In the genomic region with DNA sequence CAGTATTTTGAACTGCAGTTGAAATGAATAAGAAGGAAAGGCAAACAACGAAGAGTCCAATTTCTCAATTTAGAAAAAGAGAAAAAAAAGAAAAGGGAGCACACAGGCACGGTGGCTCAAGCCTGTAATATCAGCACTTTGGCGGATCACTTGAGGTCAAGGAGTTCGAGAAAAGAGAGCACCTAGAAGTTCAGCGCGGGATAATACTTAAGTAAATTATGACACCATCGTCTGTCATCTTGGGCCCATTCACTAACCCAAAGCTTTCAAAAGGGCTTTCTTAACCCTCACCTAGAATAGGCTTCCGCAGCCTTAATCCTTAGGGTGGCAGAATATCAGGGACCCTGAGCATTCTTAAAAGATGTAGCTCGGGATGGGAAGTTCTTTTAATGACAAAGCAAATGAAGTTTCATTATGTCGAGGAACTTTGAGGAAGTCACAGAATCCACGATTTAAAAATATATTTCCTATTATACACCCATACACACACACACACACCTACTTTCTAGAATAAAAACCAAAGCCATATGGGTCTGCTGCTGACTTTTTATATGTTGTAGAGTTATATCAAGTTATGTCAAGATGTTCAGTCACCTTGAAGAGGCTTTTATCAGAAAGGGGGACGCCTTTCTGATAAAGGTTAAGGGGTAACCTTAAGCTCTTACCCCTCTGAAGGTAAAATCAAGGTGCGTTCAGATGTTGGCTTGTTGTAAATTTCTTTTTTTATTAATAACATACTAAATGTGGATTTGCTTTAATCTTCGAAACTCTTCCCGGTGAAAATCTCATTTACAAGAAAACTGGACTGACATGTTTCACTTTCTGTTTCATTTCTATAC, we compare ENCODE assay signal across 8 cellular contexts. TPM values are rescaled to one million over a fixed set of nuclear protein-coding genes. Genes with fewer than 3 reads are reported as not detected.
DNase-seq lines count a peak whose midpoint lies in the region; ATAC-seq and TF ChIP-seq lines count a peak whose summit lies in the region.

No MANE protein-coding gene starts in this region.

- H3K4me1 Mint-ChIP-seq in activated T-cell treated with anti-CD3 and anti-CD28 coated beads, Interleukin-2, amount 50 U/mL, for 72 hours (ENCODE audit: low read depth) = peaks cover 83% of the 10 kb centered on the region

- ATAC-seq in activated T-cell treated with anti-CD3 and anti-CD28 coated beads, Interleukin-2, amount 50 U/mL, for 72 hours (replicated peaks in 1 of 2) = no peak
- ATAC-seq in right lobe of liver (peak in 2 of 4 donors; percentile 1 to 3), HG03442 (IDR thresholded peaks at IDR 0.05; ENCODE audit: unreplicated experiment) (no peak), GM19023 (IDR thresholded peaks at IDR 0.05; ENCODE audit: unreplicated experiment) (no peak)

- TF ChIP-seq CTCF in ascending aorta (IDR thresholded peaks at IDR 0.05) (no peak), right lobe of liver (IDR thresholded peaks at IDR 0.05) (no peak), transverse colon (IDR thresholded peaks at IDR 0.05) (no peak)

- H3K4me3 Mint-ChIP-seq in activated T-cell treated with anti-CD3 and anti-CD28 coated beads, Interleukin-2, amount 50 U/mL, for 72 hours = peak overlapping the region; percentile 87 to 93

- H3K9me3 Mint-ChIP-seq in activated T-cell treated with anti-CD3 and anti-CD28 coated beads, Interleukin-2, amount 50 U/mL, for 72 hours = peaks cover 0 to 3% of the 10 kb centered on the region in 2 donors

- DNase-seq in activated T-cell treated with anti-CD3 and anti-CD28 coated beads, Interleukin-2, amount 50 U/mL, for 72 hours = no peak
- DNase-seq in activated T-cell treated with anti-CD3 and anti-CD28 coated beads, Interleukin-2, amount 50 U/mL, for 48 hours = no peak
- no peak for DNase-seq in ascending aorta (ENCODE audit: low spot score in 2 of 2)
- no peak for DNase-seq in right lobe of liver
- no peak for DNase-seq in transverse colon
- no peak for DNase-seq in KBM-7

- H3K36me3 ChIP-seq in ascending aorta (no peaks in the 10 kb centered on the region), right lobe of liver (no peaks in the 10 kb centered on the region), transverse colon (no peaks in the 10 kb centered on the region)

- H3K4me1 ChIP-seq in ascending aorta (peaks cover 3 to 24% of the 10 kb centered on the region in 2 donors), right lobe of liver (peaks cover 0 to 6% (median 3%) of the 10 kb centered on the region in 4 donors), transverse colon (peaks cover 0 to 25% (median 4%) of the 10 kb centered on the region in 4 donors)

- H3K36me3 Mint-ChIP-seq in activated T-cell treated with anti-CD3 and anti-CD28 coated beads, Interleukin-2, amount 50 U/mL, for 72 hours (ENCODE audit: insufficient read depth in 2 of 2) = peaks cover 4 to 5% of the 10 kb centered on the region in 2 donors

- intact Hi-C loops in ascending aorta (cut with DNase I) (loop anchor here (1.0 to 10.0 kb wide), 6 partner anchors 12 to 1922 kb away; partner anchors contain the start of genes ERMP1, PLGRKT, RCL1 and RFX3), right lobe of liver (cut with DNase I) (loop anchor here in 1 of 2 donors (10.0 kb wide), 1 partner anchor 145 kb away; no protein-coding TSS in a partner anchor), transverse colon (cut with DNase I; ENCODE audit: low total_unique reads) (no loop called here)

- TF ChIP-seq POLR2A in right lobe of liver (IDR thresholded peaks at IDR 0.05) (no peak), transverse colon (IDR thresholded peaks at IDR 0.05) (no peak)

- H3K4me3 ChIP-seq in ascending aorta = peak overlapping the region; percentile 60 to 72
- H3K4me3 ChIP-seq in right lobe of liver = peak overlapping the region; percentile 46 to 62 (median 55)
- H3K4me3 ChIP-seq in transverse colon = peak overlapping the region; percentile 18 to 56 (median 36)

- H3K27me3 Mint-ChIP-seq in activated T-cell treated with anti-CD3 and anti-CD28 coated beads, Interleukin-2, amount 50 U/mL, for 72 hours (ENCODE audit: low read depth) = no peaks in the 10 kb centered on the region

- H3K9me3 ChIP-seq in ascending aorta (no peaks in the 10 kb centered on the region), right lobe of liver (no peaks in the 10 kb centered on the region), transverse colon (no peaks in the 10 kb centered on the region)

- 35% methylated on average over 15 of the region's 15 CpGs for whole genome bisulfite sequencing in right lobe of liver (ENCODE audit: insufficient coverage, low coverage, low lambda C conversion rate, missing lambda C conversion rate)
- WGBS in transverse colon (ENCODE audit: low coverage in 1 of 2), 2 donors = 41 to 52% methylated on average over 15 of the region's 15 CpGs

- H3K27me3 ChIP-seq in ascending aorta (no peaks in the 10 kb centered on the region), right lobe of liver (no peaks in the 10 kb centered on the region), transverse colon (no peaks in the 10 kb centered on the region)

- TF ChIP-seq EP300 in transverse colon (IDR thresholded peaks at IDR 0.05; ENCODE audit: low read depth) = no peak

- peak overlapping the region; percentile 98 for H3K27ac Mint-ChIP-seq in activated T-cell treated with anti-CD3 and anti-CD28 coated beads, Interleukin-2, amount 50 U/mL, for 72 hours

- in situ Hi-C loops in transverse colon (cut with MboI; ENCODE audit: low pct_ligation_motif_present in 1 of 4, low pct_unique_long_range_greater_than_20kb in 1 of 4, low sequenced_read_pairs in 3 of 4) (loop anchor here in 3 of 4 donors (10.0 to 25.0 kb wide), 5 partner anchors 145 to 687 kb away; partner anchors contain the start of genes INSL6 (in 1 of the 3) and JAK2 (in 1 of the 3)), KBM-7 (cut with MboI; ENCODE audit: low pct_unique_long_range_greater_than_20kb, low sequenced_read_pairs) (loop anchor here (25.0 kb wide), 1 partner anchor 687 kb away; no protein-coding TSS in a partner anchor)

- H3K27ac ChIP-seq in ascending aorta (peak overlapping the region; percentile 79 to 80), right lobe of liver (peak overlapping the region; percentile 82 to 93 (median 85)), transverse colon (peak overlapping the region; percentile 78 to 96 (median 86))

RNA-seq across cellular contexts. Expression of gene CD274, which starts 0.6 kb away (rescaled TPM):
- total RNA-seq in activated T-cell treated with anti-CD3 and anti-CD28 coated beads, Interleukin-2, amount 50 U/mL, for 72 hours = 10 to 100 TPM; 16.4 to 36.3 TPM
- total RNA-seq in ascending aorta = 23.8 TPM
- 1 to 10 TPM in 4 of 6 experiments, under 1 TPM in 2; 0.87 to 3.7 (median 1.5) TPM for total RNA-seq in right lobe of liver
- total RNA-seq in transverse colon = 1 to 10 TPM in 2 of 4 donors, under 1 TPM in 1, not detected in 1; 0.80 to 2.9 (median 1.2) TPM

RNA-seq across cellular contexts. Expression of gene PLGRKT, which starts 12.0 kb away (rescaled TPM):
- 10 to 100 TPM; 48.6 to 49.9 TPM for total RNA-seq in activated T-cell treated with anti-CD3 and anti-CD28 coated beads, Interleukin-2, amount 50 U/mL, for 72 hours
- total RNA-seq in ascending aorta (not detected), right lobe of liver (10 to 100 TPM in 4 of 6 experiments, 1 to 10 TPM in 2; 7.3 to 14.4 (median 11.4) TPM), transverse colon (10 to 100 TPM in 2 of 4 donors, 1 to 10 TPM in 2; 1.6 to 58.3 (median 16.5) TPM)
